ENCODE assay signal across 8 cellular contexts in genomic region chr3:185283374-185283935, GRCh38. TPM values are rescaled to one million over a fixed set of nuclear protein-coding genes. Genes with fewer than 3 reads are reported as not detected.
DNase-seq lines count a peak whose midpoint lies in the region; ATAC-seq and TF ChIP-seq lines count a peak whose summit lies in the region.

No MANE protein-coding gene starts in this region.

- WGBS in esophagus muscularis mucosa: 67% methylated on average over 9 of the region's 9 CpGs
- WGBS in psoas muscle, 3 donors: 49 to 63% (median 59%) methylated on average over 8 to 9 of the region's 9 CpGs

- H3K27me3 ChIP-seq in esophagus muscularis mucosa: peaks cover 0 to 5% (median 0%) of the 10 kb centered on the region in 4 donors
- peaks cover 0 to 11% (median 0%) of the 10 kb centered on the region in 3 donors for H3K27me3 ChIP-seq in psoas muscle (ENCODE audit: insufficient read depth in 3 of 3, low read length in 2 of 3)

- no peaks in the 10 kb centered on the region for H3K9me3 ChIP-seq in esophagus muscularis mucosa
- H3K9me3 ChIP-seq in psoas muscle: no peaks in the 10 kb centered on the region

- H3K27ac ChIP-seq in esophagus muscularis mucosa (replicated peaks in 1 of 4): peak overlapping the region in 3 of 4 donors; percentile 60 to 71 (median 69)
- H3K27ac ChIP-seq in psoas muscle: no peak overlapping the region

- peak overlapping the region; percentile 82 for H3K4me3 ChIP-seq in GM12865 (ENCODE audit: low read depth, low read length)
- peak overlapping the region; percentile 65 to 74 (median 69) for H3K4me3 ChIP-seq in esophagus muscularis mucosa
- H3K4me3 ChIP-seq in psoas muscle: peak overlapping the region; percentile 87

- TF ChIP-seq CTCF in GM12865 (IDR thresholded peaks at IDR 0.05; ENCODE audit: insufficient read depth, low read depth, low read length, missing control alignments): no peak
- TF ChIP-seq CTCF in esophagus muscularis mucosa (IDR thresholded peaks at IDR 0.05): no peak
- TF ChIP-seq CTCF in psoas muscle (IDR thresholded peaks at IDR 0.05): no peak

- TF ChIP-seq EP300 in esophagus muscularis mucosa (IDR thresholded peaks at IDR 0.05): no peak

- intact Hi-C loops in esophagus muscularis mucosa (cut with DNase I): no loop called here
- intact Hi-C loops in psoas muscle (cut with DNase I): no loop called here

- ATAC-seq in psoas muscle (no peak), HG02885 (IDR thresholded peaks at IDR 0.05; ENCODE audit: poor library complexity, unreplicated experiment) (no peak)

- DNase-seq in GM12865 (ENCODE audit: low read depth) (no peak), RPMI7951 (ENCODE audit: low read depth) (peak; percentile 13), esophagus muscularis mucosa (ENCODE audit: extremely low spot score) (no peak), psoas muscle (no peak), AG08395 (ENCODE audit: low spot score) (no peak), middle frontal gyrus (ENCODE audit: extremely low spot score, low spot score) (no peak)
- DNase-seq in activated CD4-positive, alpha-beta T cell treated with anti-CD3 and anti-CD28 coated beads, Interleukin-2, amount 50 U/mL, for 4 hours: no peak

- H3K4me1 ChIP-seq in esophagus muscularis mucosa (peaks cover 13 to 16% (median 15%) of the 10 kb centered on the region in 4 donors), psoas muscle (peaks cover 9% of the 10 kb centered on the region)

- no peak for TF ChIP-seq POLR2A in esophagus muscularis mucosa (IDR thresholded peaks at IDR 0.05; ENCODE audit: low read depth)

- peaks cover 0 to 11% (median 0%) of the 10 kb centered on the region in 4 donors for H3K36me3 ChIP-seq in esophagus muscularis mucosa
- no peaks in the 10 kb centered on the region for H3K36me3 ChIP-seq in psoas muscle (ENCODE audit: insufficient read depth in 1 of 2, low read depth in 1 of 2)

RNA-seq across cellular contexts. Expression of gene EHHADH, which starts 29.6 kb away (rescaled TPM):
- total RNA-seq in RPMI7951 (2014; rRNA removed; shearing (Covaris generic)): 13.4 and 14.8 TPM in 2 replicates
- total RNA-seq in esophagus muscularis mucosa: 1 to 10 TPM; 2.1 to 4.7 (median 3.8) TPM
- 1 to 10 TPM; 1.9 to 7.2 (median 3.5) TPM for total RNA-seq in psoas muscle
- polyA plus RNA-seq in psoas muscle: under 1 TPM; 0.65 to 0.86 (median 0.83) TPM
